In genomic region chr2:46379213-46380037, GRCh38 we compare ENCODE assay signal across 13 cellular contexts.
DNase-seq lines count a peak whose midpoint lies in the region; ATAC-seq and TF ChIP-seq lines count a peak whose summit lies in the region.
"Had no signal": no experiment of that assay in that cellular context is flagged by ENCODE, and none has a peak within 500 bp of the region (broad histone marks: within the 10 kb centered on the region; RNA-seq: fewer than 3 reads in every experiment).

No MANE protein-coding gene starts in this region.

- 78 to 86% methylated on average over 9 of the region's 9 CpGs for WGBS in testis, 2 donors

- TF ChIP-seq CTCF in HFF-Myc (IDR thresholded peaks at IDR 0.05; ENCODE audit: low read depth, low read length, missing control alignments): no peak
- no peak for TF ChIP-seq CTCF in testis (IDR thresholded peaks at IDR 0.05)

- POLR2A ChIA-PET in CD4-positive, alpha-beta memory T cell (lab: Charles Lee; ENCODE audit: partially characterized antibody): no interaction called here

- no peaks in the 10 kb centered on the region for H3K9me3 Mint-ChIP-seq in CD4-positive, alpha-beta memory T cell
- H3K9me3 Mint-ChIP-seq: CD8-positive, alpha-beta memory T cell; dendritic cell treated with granulocyte-macrophage colony-stimulating factor and Interleukin-4, amounts not matched to agents 40 ng/mL and 50 ng/mL, for 4 days had no signal

- H3K27ac Mint-ChIP-seq in CD4-positive, alpha-beta memory T cell: no peak overlapping the region
- H3K27ac Mint-ChIP-seq: CD8-positive, alpha-beta memory T cell; dendritic cell treated with granulocyte-macrophage colony-stimulating factor and Interleukin-4, amounts not matched to agents 40 ng/mL and 50 ng/mL, for 4 days had no signal

- peak; percentile 79 for DNase-seq in HFF-Myc (ENCODE audit: extremely low read depth, low read depth)
- peak; percentile 69 for DNase-seq in SK-N-MC (ENCODE audit: low read depth, low spot score)
- peak; percentile 63 for DNase-seq in fibroblast of peridontal ligament (ENCODE audit: extremely low read depth)
- DNase-seq in testis: peak; percentile 6
- no peak for DNase-seq in CD4-positive, alpha-beta memory T cell
- DNase-seq: CD8-positive, alpha-beta memory T cell; stimulated activated naive CD4-positive, alpha-beta T cell treated with Interleukin-2 at 50 U/mL for 16 hours; WERI-Rb-1 had no signal

- H3K4me1 Mint-ChIP-seq in CD4-positive, alpha-beta memory T cell: peaks cover 0 to 3% (median 0%) of the 10 kb centered on the region in 4 donors
- H3K4me1 Mint-ChIP-seq: CD8-positive, alpha-beta memory T cell had no signal

- CTCF ChIA-PET in CD4-positive, alpha-beta memory T cell (lab: Charles Lee; ENCODE audit: partially characterized antibody): no interaction called here

- peak overlapping the region in 1 of 8 donors; percentile 49 for H3K4me3 Mint-ChIP-seq in CD4-positive, alpha-beta memory T cell
- H3K4me3 Mint-ChIP-seq: CD8-positive, alpha-beta memory T cell; dendritic cell treated with granulocyte-macrophage colony-stimulating factor and Interleukin-4, amounts not matched to agents 40 ng/mL and 50 ng/mL, for 4 days had no signal

- H3K27ac ChIP-seq in SK-N-MC: no peak overlapping the region
- no peak overlapping the region for H3K27ac ChIP-seq in testis
- no peak overlapping the region for H3K27ac ChIP-seq in CD4-positive, alpha-beta memory T cell (ENCODE audit: low read depth, low read length)
- H3K27ac ChIP-seq: right atrium auricular region, WERI-Rb-1 had no signal

- no peak overlapping the region for H3K4me3 ChIP-seq in HFF-Myc (replicated peaks; ENCODE audit: low read depth, low read length)
- no peak overlapping the region for H3K4me3 ChIP-seq in SK-N-MC
- no peak overlapping the region for H3K4me3 ChIP-seq in testis
- no peak overlapping the region for H3K4me3 ChIP-seq in CD4-positive, alpha-beta memory T cell (ENCODE audit: low read length in 2 of 2)
- H3K4me3 ChIP-seq: right atrium auricular region had no signal

- TF ChIP-seq POLR2A in testis (IDR thresholded peaks at IDR 0.05): no peak

- no peaks in the 10 kb centered on the region for H3K4me1 ChIP-seq in testis
- H3K4me1 ChIP-seq in CD4-positive, alpha-beta memory T cell (ENCODE audit: insufficient read depth, low read length): no peaks in the 10 kb centered on the region

- H3K27me3 ChIP-seq in testis: no peaks in the 10 kb centered on the region
- no peaks in the 10 kb centered on the region for H3K27me3 ChIP-seq in CD4-positive, alpha-beta memory T cell (ENCODE audit: insufficient read depth, low read length)
- H3K27me3 ChIP-seq: right atrium auricular region had no signal

- intact Hi-C loops in testis (cut with DNase I; ENCODE audit: low total_unique reads): no loop called here
- intact Hi-C loops in CD4-positive, alpha-beta memory T cell (cut with micrococcal nuclease): no loop called here

- no peak for ATAC-seq in GM21390 (IDR thresholded peaks at IDR 0.05; ENCODE audit: unreplicated experiment)
- no peak for ATAC-seq in HG03025 (IDR thresholded peaks at IDR 0.05; ENCODE audit: low FRiP score, unreplicated experiment)
- ATAC-seq: HCT116 had no signal

- H3K36me3 ChIP-seq in SK-N-MC (ENCODE audit: insufficient read depth, low read length) (no peaks in the 10 kb centered on the region), testis (ENCODE audit: low read depth, missing control alignments) (no peaks in the 10 kb centered on the region)
- H3K36me3 ChIP-seq in CD4-positive, alpha-beta memory T cell (ENCODE audit: insufficient read depth, low read length): no peaks in the 10 kb centered on the region
- H3K36me3 ChIP-seq: WERI-Rb-1 had no signal

- H3K27me3 Mint-ChIP-seq in CD4-positive, alpha-beta memory T cell: no peaks in the 10 kb centered on the region
- H3K27me3 Mint-ChIP-seq: dendritic cell treated with granulocyte-macrophage colony-stimulating factor and Interleukin-4, amounts not matched to agents 40 ng/mL and 50 ng/mL, for 4 days had no signal

- no peak overlapping the region for H3K9ac ChIP-seq in SK-N-MC (ENCODE audit: insufficient read length)

- no peaks in the 10 kb centered on the region for H3K36me3 Mint-ChIP-seq in CD4-positive, alpha-beta memory T cell
- H3K36me3 Mint-ChIP-seq: CD8-positive, alpha-beta memory T cell had no signal

- H3K9me3 ChIP-seq in SK-N-MC (ENCODE audit: low read depth, low read length) (no peaks in the 10 kb centered on the region), testis (no peaks in the 10 kb centered on the region)
- H3K9me3 ChIP-seq in CD4-positive, alpha-beta memory T cell (ENCODE audit: control insufficient read depth in 1 of 2, low read length in 2 of 2): no peaks in the 10 kb centered on the region
- H3K9me3 ChIP-seq: right atrium auricular region had no signal

Comparison
In these comparisons a context has a peak if more than half of its experiments do, and no peak if none do; other contexts are left out.
1. DNase-seq: peak in HFF-Myc (single experiment), SK-N-MC (single experiment), fibroblast of peridontal ligament (single experiment) and testis (single experiment); none in CD4-positive, alpha-beta memory T cell (0 of 5).